In genomic region chr5:76040806-76041205, GRCh38 we compare ENCODE assay signal across 24 cellular contexts. TPM values are rescaled to one million over a fixed set of nuclear protein-coding genes. Genes with fewer than 3 reads are reported as not detected.
"Had no signal": no experiment of that assay in that cellular context is flagged by ENCODE, and none has a peak within 500 bp of the region (broad histone marks: within the 10 kb centered on the region; RNA-seq: fewer than 3 reads in every experiment).

No MANE protein-coding gene starts in this region.

- H3K27ac Mint-ChIP-seq: endodermal cell had no signal

- H3K4me3 Mint-ChIP-seq: endodermal cell; naive thymus-derived CD8-positive, alpha-beta T cell had no signal

- H3K36me3 ChIP-seq: right atrium auricular region, sigmoid colon, stomach, thoracic aorta had no signal

- H3K9me3 ChIP-seq: right atrium auricular region, sigmoid colon, thoracic aorta had no signal

- H3K4me3 ChIP-seq: coronary artery, hepatocyte, right atrium auricular region, sigmoid colon, skin epidermis, stomach, thoracic aorta had no signal

- H3K4me1 ChIP-seq: right atrium auricular region, sigmoid colon, stomach had no signal

- DNase-seq: effector CD4-positive, alpha-beta T cell; endodermal cell; erythroblast; foreskin melanocyte; head of caudate nucleus; kidney; left cardiac atrium; mesendoderm; naive thymus-derived CD8-positive, alpha-beta T cell; sigmoid colon; stimulated activated CD4-positive, alpha-beta T cell treated with anti-CD3 and anti-CD28 coated beads, Interleukin-2, amount 100 ng/mL, for 24 hours; stimulated activated CD4-positive, alpha-beta T cell treated with anti-CD3 and anti-CD28 coated beads, Interleukin-4, amount 100 ng/mL, for 4 hours; stimulated activated naive CD4-positive, alpha-beta T cell; stomach; substantia nigra; trophoblast cell had no signal

- H3K27ac ChIP-seq: coronary artery, hepatocyte, right atrium auricular region, sigmoid colon, skin epidermis, stomach, thoracic aorta had no signal

- ATAC-seq: left cardiac atrium; naive thymus-derived CD8-positive, alpha-beta T cell had no signal

- H3K9me3 Mint-ChIP-seq: endodermal cell had no signal

- H3K27me3 ChIP-seq: right atrium auricular region had no signal

RNA-seq across cellular contexts. Expression of gene SV2C, which starts 42.4 kb away (rescaled TPM):
- total RNA-seq: dermis microvascular lymphatic vessel endothelial cell; endodermal cell; endothelial cell of umbilical vein; naive thymus-derived CD8-positive, alpha-beta T cell; osteocyte had no signal
